In the genomic region with DNA sequence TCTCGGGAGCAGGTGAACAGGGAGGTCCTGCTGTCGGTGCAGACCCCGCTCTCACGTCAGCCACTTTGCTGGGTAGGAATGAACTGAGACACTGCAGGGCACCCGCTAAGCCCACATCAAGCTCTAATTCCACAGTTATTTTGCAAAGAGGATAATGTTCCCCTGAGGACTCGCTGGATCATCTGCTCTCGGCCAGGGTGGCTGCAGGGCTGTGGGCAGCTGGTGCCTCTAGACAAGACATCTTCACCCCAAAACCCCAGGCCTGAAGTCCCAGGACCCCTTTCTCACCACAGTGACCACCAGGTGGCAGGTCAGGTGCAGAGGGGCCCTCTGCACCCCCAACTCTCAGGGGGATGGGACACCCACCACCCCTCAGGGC, we compare ENCODE assay signal across 12 cellular contexts.
DNase-seq lines count a peak whose midpoint lies in the region; ATAC-seq and TF ChIP-seq lines count a peak whose summit lies in the region.
"Had no signal": no experiment of that assay in that cellular context is flagged by ENCODE, and none has a peak within 500 bp of the region (broad histone marks: within the 10 kb centered on the region; RNA-seq: fewer than 3 reads in every experiment).

No MANE protein-coding gene starts in this region.

- H3K27me3 ChIP-seq in WERI-Rb-1 (ENCODE audit: insufficient read depth, low read depth, severe bottlenecking) (no peaks in the 10 kb centered on the region), tibial nerve (peaks cover 0 to 37% of the 10 kb centered on the region in 2 donors)

- TF ChIP-seq POLR2A in tibial nerve (IDR thresholded peaks at IDR 0.05), result no peak

- H3K9me3 ChIP-seq in WERI-Rb-1 (ENCODE audit: severe bottlenecking), result no peaks in the 10 kb centered on the region
- no peaks in the 10 kb centered on the region for H3K9me3 ChIP-seq in tibial nerve

- no peaks in the 10 kb centered on the region for H3K36me3 ChIP-seq in WERI-Rb-1
- H3K36me3 ChIP-seq in tibial nerve, result no peaks in the 10 kb centered on the region

- TF ChIP-seq CTCF in WERI-Rb-1 (IDR thresholded peaks at IDR 0.05; ENCODE audit: low read depth, low read length), result peak; percentile 43
- no peak for TF ChIP-seq CTCF in tibial nerve (IDR thresholded peaks at IDR 0.05)

- DNase-seq in NCI-H82 (lab: John Stamatoyannopoulos, UW) (peak; percentile 39), NCI-H82 treated with DMSO at 0.1 percent for 48 hours (lab: John Stamatoyannopoulos, UW; ENCODE audit: unreplicated experiment) (no peak), WERI-Rb-1 (peak; percentile 42), iPS-NIHi11 (ENCODE audit: low spot score) (peak; percentile 48), AML-193 (lab: John Stamatoyannopoulos, UW) (no peak), tibial nerve (ENCODE audit: low spot score in 2 of 2) (no peak)
- DNase-seq: HCEC 1CT had no signal

- TF ChIP-seq EP300 in tibial nerve (IDR thresholded peaks at IDR 0.05), result no peak

- peaks cover 0 to 34% (median 0%) of the 10 kb centered on the region in 4 donors for H3K4me1 ChIP-seq in tibial nerve

- peak overlapping the region; percentile 10; the same call in 1 of the 2 replicates for H3K4me3 ChIP-seq in WERI-Rb-1 (ENCODE audit: low read depth, low read length)
- no peak overlapping the region for H3K4me3 ChIP-seq in tibial nerve

- no peak for ATAC-seq in GM19452 (IDR thresholded peaks at IDR 0.05; ENCODE audit: unreplicated experiment)
- no peak for ATAC-seq in HG02852 (IDR thresholded peaks at IDR 0.05; ENCODE audit: unreplicated experiment)
- ATAC-seq: SK-N-SH treated with all-trans-retinoic acid at 6 μM for 48 hours had no signal

- H3K27ac ChIP-seq in WERI-Rb-1, result no peak overlapping the region
- no peak overlapping the region for H3K27ac ChIP-seq in tibial nerve
- H3K27ac ChIP-seq: 22Rv1, C4-2B had no signal

- 76 to 88% methylated on average over 4 to 7 of the region's 7 CpGs for WGBS in tibial nerve, 2 donors

Comparison
In these comparisons a context has a peak if more than half of its experiments do, and no peak if none do; other contexts are left out.
1. DNase-seq: peak in NCI-H82 (single experiment), WERI-Rb-1 (single experiment) and iPS-NIHi11 (single experiment); none in NCI-H82 treated with DMSO at 0.1 percent for 48 hours (single experiment), AML-193 (0 of 2) and tibial nerve (0 of 2).